Comparison of ENCODE assay signal across 1 cellular context in genomic region chr14:31265701-31266398, GRCh38.
TF ChIP-seq lines count a peak whose summit lies in the region.

No MANE protein-coding gene starts in this region.

TF ChIP-seq in HepG2, 621 proteins besides CTCF, POLR2A, EP300 and RAD21 (continued from another document and continues in another):
- TF ChIP-seq ZC3H4 (CRISPR knock-in tag; IDR thresholded peaks at IDR 0.05; ENCODE audit: borderline replicate concordance) (no peak), ZNF788 (CRISPR knock-in tag; IDR thresholded peaks at IDR 0.05; ENCODE audit: borderline replicate concordance) (peak; percentile 83; the same call in 1 of the 2 replicates), TFAP4 (IDR thresholded peaks at IDR 0.05; ENCODE audit: borderline replicate concordance, low read depth) (peak; percentile 63; the same call in 1 of the 2 replicates), SMARCE1 (IDR thresholded peaks at IDR 0.05; ENCODE audit: borderline replicate concordance) (no peak), TEAD2 (CRISPR knock-in tag; IDR thresholded peaks at IDR 0.05) (no peak), ZNF678 (CRISPR knock-in tag; IDR thresholded peaks at IDR 0.05) (peak; percentile 79; the same call in 1 of the 2 replicates), HNRNPH1 (optimal IDR thresholded peaks at IDR 0.05; ENCODE audit: low read depth, low read length) (no peak), ZSCAN9 (CRISPR knock-in tag; IDR thresholded peaks at IDR 0.05; ENCODE audit: borderline replicate concordance) (peak; percentile 52; the same call in 1 of the 2 replicates), ZBTB39 (CRISPR knock-in tag; IDR thresholded peaks at IDR 0.05) (peak; percentile 82; the same call in 1 of the 2 replicates), NFE2L1 (CRISPR knock-in tag; IDR thresholded peaks at IDR 0.05; ENCODE audit: borderline replicate concordance) (no peak), NFKB2 (CRISPR knock-in tag; IDR thresholded peaks at IDR 0.05; ENCODE audit: borderline replicate concordance) (no peak), ZBTB2 (CRISPR knock-in tag; IDR thresholded peaks at IDR 0.05; ENCODE audit: low read depth) (no peak), NFAT5 (CRISPR knock-in tag; IDR thresholded peaks at IDR 0.05) (no peak), ZNF7 (CRISPR knock-in tag; IDR thresholded peaks at IDR 0.05) (no peak), STAT5B (CRISPR knock-in tag; IDR thresholded peaks at IDR 0.05) (peak; percentile 76; the same call in 1 of the 2 replicates), ZNF740 (CRISPR knock-in tag; IDR thresholded peaks at IDR 0.05) (no peak), SIX4 (CRISPR knock-in tag; IDR thresholded peaks at IDR 0.05) (0 out of 2 replicates have a peak, but pooled peaks have one; percentile 63), KLF12 (CRISPR knock-in tag; IDR thresholded peaks at IDR 0.05; ENCODE audit: borderline replicate concordance) (peak; percentile 69; the same call in 1 of the 2 replicates), ZNF263 (CRISPR knock-in tag; IDR thresholded peaks at IDR 0.05) (no peak), HNF4A (CRISPR knock-in tag; IDR thresholded peaks at IDR 0.05) (peak; percentile 99), ZSCAN22 (CRISPR knock-in tag; IDR thresholded peaks at IDR 0.05) (peak; percentile 80), CCAR2 (optimal IDR thresholded peaks at IDR 0.05; ENCODE audit: low read depth, low read length) (no peak), MIER3 (CRISPR knock-in tag; IDR thresholded peaks at IDR 0.05; ENCODE audit: borderline replicate concordance) (peak; percentile 82), ZNF784 (CRISPR knock-in tag; IDR thresholded peaks at IDR 0.05; ENCODE audit: borderline replicate concordance) (peak; percentile 98), PTBP1 (IDR thresholded peaks at IDR 0.05; ENCODE audit: low read depth, low read length, poor library complexity, severe bottlenecking) (no peak), FOXC1 (CRISPR knock-in tag; IDR thresholded peaks at IDR 0.05; ENCODE audit: borderline replicate concordance) (no peak; the same call in 1 of the 2 replicates), ZNF687 (CRISPR knock-in tag; IDR thresholded peaks at IDR 0.05) (no peak; the same call in 1 of the 2 replicates), GMEB2 (CRISPR knock-in tag; IDR thresholded peaks at IDR 0.05; ENCODE audit: low read depth) (no peak), ZNF644 (CRISPR knock-in tag; IDR thresholded peaks at IDR 0.05; ENCODE audit: low read depth) (peak; percentile 98), HNF4G (IDR thresholded peaks at IDR 0.05; ENCODE audit: borderline replicate concordance, low read depth, low read length) (peak; percentile 99), HNF4G (CRISPR knock-in tag; IDR thresholded peaks at IDR 0.05; ENCODE audit: borderline replicate concordance, low read depth) (peak; percentile 95), YEATS2 (CRISPR knock-in tag; IDR thresholded peaks at IDR 0.05; ENCODE audit: borderline replicate concordance) (0 out of 2 replicates have a peak, but pooled peaks have one; percentile 55), ZNF770 (CRISPR knock-in tag; IDR thresholded peaks at IDR 0.05) (no peak), WIZ (CRISPR knock-in tag; IDR thresholded peaks at IDR 0.05) (peak; percentile 56; the same call in 1 of the 2 replicates), ZBTB8A (CRISPR knock-in tag; IDR thresholded peaks at IDR 0.05; ENCODE audit: borderline replicate concordance, low read depth) (no peak; the same call in 1 of the 2 replicates), TGIF2 (CRISPR knock-in tag; IDR thresholded peaks at IDR 0.05) (no peak), ZEB1 (IDR thresholded peaks at IDR 0.05; ENCODE audit: insufficient replicate concordance, low read depth) (no peak), CSRNP2 (CRISPR knock-in tag; conservative IDR thresholded peaks at IDR 0.05; ENCODE audit: low read depth) (no peak), MXI1 (IDR thresholded peaks at IDR 0.05; ENCODE audit: borderline replicate concordance, low read depth, low read length) (no peak)
